Comparison of ENCODE assay signal across 8 cellular contexts in the genomic region with DNA sequence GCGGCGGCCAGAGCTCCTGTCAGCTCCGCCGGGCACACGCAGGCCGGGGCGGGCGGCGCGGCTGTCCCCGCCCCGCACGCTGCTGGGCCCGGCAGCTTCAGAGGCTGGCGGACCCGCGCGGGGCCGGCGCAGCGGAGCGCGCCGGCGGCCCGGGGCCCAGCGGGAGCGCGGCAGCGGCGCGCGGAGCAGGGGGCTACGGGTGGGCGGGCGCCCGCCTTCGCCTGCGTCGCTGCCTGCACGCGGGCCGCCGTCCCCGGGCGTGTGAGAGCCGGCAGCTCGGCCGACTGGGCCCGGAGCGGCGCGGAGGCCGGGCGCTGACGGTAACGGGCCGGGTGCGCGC. TPM values are rescaled to one million over a fixed set of nuclear protein-coding genes. Genes with fewer than 3 reads are reported as not detected.
DNase-seq lines count a peak whose midpoint lies in the region; ATAC-seq and TF ChIP-seq lines count a peak whose summit lies in the region.

No MANE protein-coding gene starts in this region.

- TF ChIP-seq CTCF in Peyer's patch (IDR thresholded peaks at IDR 0.05): no peak
- no peak for TF ChIP-seq CTCF in fibroblast of mammary gland (conservative IDR thresholded peaks at IDR 0.05; ENCODE audit: control insufficient read depth, insufficient read depth, low read depth, low read length)
- no peak for TF ChIP-seq CTCF in spleen (IDR thresholded peaks at IDR 0.05 in 8 of 11, conservative IDR thresholded peaks at IDR 0.05 in 3 of 11)

- intact Hi-C loops in spleen (cut with DNase I; ENCODE audit: low total_unique reads): no loop called here

- H3K4me3 ChIP-seq in Peyer's patch (peak overlapping the region; percentile 77 to 97 (median 78)), fibroblast of mammary gland (ENCODE audit: control insufficient read depth, low read depth, low read length) (peak overlapping the region; percentile 69), spleen (peak overlapping the region; percentile 70 to 92 (median 74))

- H3K4me1 ChIP-seq in Peyer's patch (peaks cover 0 to 15% (median 10%) of the 10 kb centered on the region in 4 donors), spleen (peaks cover 15 to 50% (median 25%) of the 10 kb centered on the region in 6 donors)

- ATAC-seq in HG03432 (IDR thresholded peaks at IDR 0.05; ENCODE audit: unreplicated experiment): no peak

- no peaks in the 10 kb centered on the region for H3K9me3 ChIP-seq in Peyer's patch
- no peaks in the 10 kb centered on the region for H3K9me3 ChIP-seq in spleen

- 0 to 1% (median 0%) methylated on average over 3 to 60 of the region's 60 CpGs; no CpG with 5 or more reads in 1 of the 5 donors for WGBS in spleen, 5 donors

- no peaks in the 10 kb centered on the region for H3K27me3 ChIP-seq in Peyer's patch
- H3K27me3 ChIP-seq in spleen (replicated peaks in 1 of 7): no peaks in the 10 kb centered on the region

- peaks cover 0 to 27% (median 0%) of the 10 kb centered on the region in 3 donors for H3K36me3 ChIP-seq in Peyer's patch
- H3K36me3 ChIP-seq in spleen: peaks cover 0 to 33% (median 30%) of the 10 kb centered on the region in 6 donors

- H3K27ac ChIP-seq in Peyer's patch: peak overlapping the region; percentile 92 to 96 (median 94)
- H3K27ac ChIP-seq in spleen: peak overlapping the region; percentile 93 to 99 (median 95)

- no peak for TF ChIP-seq POLR2A in Peyer's patch (IDR thresholded peaks at IDR 0.05)
- TF ChIP-seq POLR2A in spleen (IDR thresholded peaks at IDR 0.05): peak in 1 of 3 donors; percentile 11

- DNase-seq in DMS 273 (lab: John Stamatoyannopoulos, UW; ENCODE audit: unreplicated experiment) (peak; percentile 67), DMS 273 treated with DMSO at 0.1 percent for 48 hours (lab: John Stamatoyannopoulos, UW) (no peak), Peyer's patch (no peak), fibroblast of mammary gland (ENCODE audit: low read depth) (no peak), spleen (no peak), SIG-M5 (lab: John Stamatoyannopoulos, UW) (no peak), epidermal melanocyte (ENCODE audit: insufficient read length, low spot score) (no peak)

RNA-seq across cellular contexts. Expression of a gene that starts 0.5 kb away (rescaled TPM):
- total RNA-seq in Peyer's patch: 100 to 1,000 TPM in 3 of 4 donors, 10 to 100 TPM in 1; 76.2 to 188 (median 141) TPM
- 100 to 1,000 TPM; 105 to 167 (median 120) TPM for total RNA-seq in spleen
- 10 to 100 TPM; 13.7 to 46.1 (median 24.0) TPM for polyA plus RNA-seq in spleen

RNA-seq across cellular contexts. Expression of a gene that starts 18.3 kb away (rescaled TPM):
- total RNA-seq in Peyer's patch: 10 to 100 TPM in 3 of 4 donors, 1 to 10 TPM in 1; 4.7 to 37.1 (median 20.5) TPM
- total RNA-seq in spleen: 100 to 1,000 TPM; 150 to 369 (median 272) TPM
- 100 to 1,000 TPM in 1 of 3 donors, 10 to 100 TPM in 2; 39.5 to 176 (median 89.2) TPM for polyA plus RNA-seq in spleen

RNA-seq across cellular contexts. Expression of a gene that starts 29.7 kb away (rescaled TPM):
- total RNA-seq in Peyer's patch (10 to 100 TPM; 16.5 to 35.6 (median 23.4) TPM), spleen (10 to 100 TPM; 12.8 to 25.9 (median 18.0) TPM)
- 10 to 100 TPM; 23.9 to 34.5 (median 31.0) TPM for polyA plus RNA-seq in spleen

RNA-seq across cellular contexts. Expression of a gene that starts 32.5 kb away (rescaled TPM):
- total RNA-seq in Peyer's patch: 10 to 100 TPM; 45.6 to 78.4 (median 55.3) TPM
- total RNA-seq in spleen: 10 to 100 TPM; 32.8 to 59.5 (median 42.6) TPM
- polyA plus RNA-seq in spleen: 10 to 100 TPM; 32.2 to 43.6 (median 32.8) TPM

RNA-seq across cellular contexts. Expression of a gene that starts 34.2 kb away (rescaled TPM):
- total RNA-seq in Peyer's patch: 10 to 100 TPM; 53.6 to 76.7 (median 70.1) TPM
- 100 to 1,000 TPM in 2 of 7 donors, 10 to 100 TPM in 5; 62.0 to 139 (median 86.8) TPM for total RNA-seq in spleen
- 10 to 100 TPM in 2 of 3 donors, 1 to 10 TPM in 1; 10.0 to 33.3 (median 10.9) TPM for polyA plus RNA-seq in spleen
